ENCODE assay signal across 16 cellular contexts in genomic region chr12:113899042-113899843, GRCh38.
DNase-seq lines count a peak whose midpoint lies in the region; ATAC-seq, FAIRE-seq and TF ChIP-seq lines count a peak whose summit lies in the region.
"Had no signal": no experiment of that assay in that cellular context is flagged by ENCODE, and none has a peak within 500 bp of the region (broad histone marks: within the 10 kb centered on the region; RNA-seq: fewer than 3 reads in every experiment).

No MANE protein-coding gene starts in this region.

- no peak for TF ChIP-seq CTCF in K562 (IDR thresholded peaks at IDR 0.05 in 2 of 3, conservative IDR thresholded peaks at IDR 0.05 in 1 of 3; ENCODE audit: insufficient read depth in 2 of 3, low read depth in 1 of 3, low read length in 3 of 3)
- TF ChIP-seq CTCF in CD4-positive, alpha-beta T cell (IDR thresholded peaks at IDR 0.05): no peak
- TF ChIP-seq CTCF in osteocyte (IDR thresholded peaks at IDR 0.05): no peak

- no peaks in the 10 kb centered on the region for H3K9me1 ChIP-seq in K562 (ENCODE audit: control insufficient read depth, insufficient read depth, low read length)

- H2AFZ ChIP-seq in K562 (ENCODE audit: low read depth, low read length): no peak overlapping the region

- 86% methylated on average over 14 of the region's 14 CpGs for whole genome bisulfite sequencing in K562 (ENCODE audit: insufficient coverage, low coverage, missing lambda C conversion rate)
- WGBS in mesodermal cell (ENCODE audit: insufficient coverage in 2 of 2), 2 experiments: 84 to 85% methylated on average over 9 to 10 of the region's 14 CpGs

- CTCF ChIA-PET in K562 (lab: Yijun Ruan, JAX; ENCODE audit: low intra/inter-chr PET ratio): no interaction called here
- CTCF ChIA-PET in CD4-positive, alpha-beta T cell (lab: Charles Lee): no interaction called here

- no peaks in the 10 kb centered on the region for H3K27me3 Mint-ChIP-seq in CD4-positive, alpha-beta T cell
- no peaks in the 10 kb centered on the region for H3K27me3 Mint-ChIP-seq in osteocyte (ENCODE audit: unreplicated experiment)
- H3K27me3 Mint-ChIP-seq: activated T-helper 17 cell treated with anti-CD3 and anti-CD28 coated beads, Interleukin-2, amount 50 U/mL, for 72 hours; dendritic cell treated with granulocyte-macrophage colony-stimulating factor and Interleukin-4, amounts not matched to agents 40 ng/mL and 50 ng/mL, for 4 days had no signal

- intact Hi-C loops in K562 (cut with micrococcal nuclease): no loop called here
- intact Hi-C loops in CD4-positive, alpha-beta T cell (cut with DNase I, micrococcal nuclease): no loop called here

- no peaks in the 10 kb centered on the region for H3K27me3 ChIP-seq in K562 (ENCODE audit: control insufficient read depth in 2 of 2, insufficient read depth in 2 of 2, low read length in 2 of 2)
- no peaks in the 10 kb centered on the region for H3K27me3 ChIP-seq in CD4-positive, alpha-beta T cell (ENCODE audit: control insufficient read depth, insufficient read depth, low read length)

- no peak for TF ChIP-seq POLR2A in K562 (conservative IDR thresholded peaks at IDR 0.05)

- no peak overlapping the region for H3K4me2 ChIP-seq in K562 (ENCODE audit: insufficient read depth, low read length)

- in situ Hi-C loops in K562 (cut with MboI): no loop called here

- no peak overlapping the region for H3K4me3 ChIP-seq in K562
- H3K4me3 ChIP-seq in mesodermal cell (ENCODE audit: extremely low read depth, insufficient read depth, low read length, poor library complexity, severe bottlenecking): no peak overlapping the region
- H3K4me3 ChIP-seq: psoas muscle had no signal

- TF ChIP-seq RAD21 in K562 (CRISPR knock-in tag; conservative IDR thresholded peaks at IDR 0.05 in 1 of 2, IDR thresholded peaks at IDR 0.05 in 1 of 2): no peak

- no peak overlapping the region for H3K9ac ChIP-seq in K562 (ENCODE audit: insufficient read depth in 1 of 2, low read depth in 2 of 2, low read length in 2 of 2)

- no TSS peak for BruUV-seq in K562 (replicated peaks; lab: Mats Ljungman, UMichigan)

- no peak for FAIRE-seq in K562 (lab: Jason Lieb, UNC)

- POLR2A ChIA-PET in K562 (lab: Yijun Ruan, JAX): interaction anchor here (0.6 to 1.1 kb wide), 4 partner anchors 31 to 475 kb away, joined by 3 read pairs; no protein-coding TSS in a partner anchor
- POLR2A ChIA-PET in CD4-positive, alpha-beta T cell (lab: Charles Lee): no interaction called here

- H3K4me1 ChIP-seq in K562 (replicated peaks in 1 of 2; ENCODE audit: control insufficient read depth in 2 of 2, insufficient read depth in 2 of 2, low read length in 2 of 2): peaks cover 7% of the 10 kb centered on the region in 2 experiments; a peak in 4 of 5 replicates
- peaks cover 17% of the 10 kb centered on the region for H3K4me1 ChIP-seq in mesodermal cell (ENCODE audit: control insufficient read depth, insufficient read depth, low read length, poor library complexity, severe bottlenecking)
- H3K4me1 ChIP-seq: psoas muscle had no signal

- no peaks in the 10 kb centered on the region for H3K4me1 Mint-ChIP-seq in CD4-positive, alpha-beta T cell (ENCODE audit: low read depth)
- H3K4me1 Mint-ChIP-seq in osteocyte (ENCODE audit: unreplicated experiment): no peaks in the 10 kb centered on the region

- H4K20me1 ChIP-seq in K562 (replicated peaks; ENCODE audit: control insufficient read depth, insufficient read depth, low read length): no peaks in the 10 kb centered on the region

- H3K4me3 Mint-ChIP-seq in CD4-positive, alpha-beta T cell: no peak overlapping the region
- no peak overlapping the region for H3K4me3 Mint-ChIP-seq in osteocyte (ENCODE audit: unreplicated experiment)
- H3K4me3 Mint-ChIP-seq: activated CD8-positive, alpha-beta T cell treated with anti-CD3 and anti-CD28 coated beads, Interleukin-2, amount 10 ng/mL, durations not matched to agents 7 days and 5 days; activated T-helper 17 cell treated with anti-CD3 and anti-CD28 coated beads, Interleukin-2, amount 50 U/mL, for 72 hours; dendritic cell treated with granulocyte-macrophage colony-stimulating factor and Interleukin-4, amounts not matched to agents 40 ng/mL and 50 ng/mL, for 4 days had no signal

- H3K9me3 ChIP-seq in K562 (replicated peaks; ENCODE audit: control insufficient read depth, insufficient read depth, low read depth, low read length): no peaks in the 10 kb centered on the region
- no peaks in the 10 kb centered on the region for H3K9me3 ChIP-seq in mesodermal cell (ENCODE audit: control insufficient read depth, low read length)
- no peaks in the 10 kb centered on the region for H3K9me3 ChIP-seq in CD4-positive, alpha-beta T cell (ENCODE audit: control insufficient read depth, low read length)
- H3K9me3 ChIP-seq: psoas muscle had no signal

- H3K27ac ChIP-seq in K562 (ENCODE audit: extremely low read depth, low read depth, low read length) (no peak overlapping the region), mesodermal cell (ENCODE audit: low read depth, low read length, severe bottlenecking) (peak overlapping the region; percentile 29)
- no peak overlapping the region for H3K27ac ChIP-seq in CD4-positive, alpha-beta T cell (ENCODE audit: low read depth, low read length)
- H3K27ac ChIP-seq: psoas muscle had no signal

- no peak overlapping the region for H3K27ac Mint-ChIP-seq in CD4-positive, alpha-beta T cell
- H3K27ac Mint-ChIP-seq in osteocyte (ENCODE audit: unreplicated experiment): no peak overlapping the region
- H3K27ac Mint-ChIP-seq: activated CD8-positive, alpha-beta T cell treated with anti-CD3 and anti-CD28 coated beads, Interleukin-2, amount 10 ng/mL, durations not matched to agents 7 days and 5 days; activated T-helper 17 cell treated with anti-CD3 and anti-CD28 coated beads, Interleukin-2, amount 50 U/mL, for 72 hours; dendritic cell treated with granulocyte-macrophage colony-stimulating factor and Interleukin-4, amounts not matched to agents 40 ng/mL and 50 ng/mL, for 4 days had no signal

- H3K36me3 Mint-ChIP-seq in CD4-positive, alpha-beta T cell (ENCODE audit: low read depth): peaks cover 71% of the 10 kb centered on the region
- H3K36me3 Mint-ChIP-seq in osteocyte (ENCODE audit: unreplicated experiment): peaks cover 5% of the 10 kb centered on the region

- peak; percentile 60 for DNase-seq in DMS153 (lab: John Stamatoyannopoulos, UW)
- DNase-seq in NCI-H1417 (lab: John Stamatoyannopoulos, UW): peak; percentile 77 to 97 (median 91)
- DNase-seq in K562 (ENCODE audit: extremely low read depth in 1 of 4, low spot score in 3 of 4): no peak
- no peak for DNase-seq in SKM-1 (lab: John Stamatoyannopoulos, UW; ENCODE audit: unreplicated experiment)
- no peak for DNase-seq in CD4-positive, alpha-beta T cell
- DNase-seq in NCI-H128 (lab: John Stamatoyannopoulos, UW; ENCODE audit: unreplicated experiment): no peak
- no peak for DNase-seq in osteocyte (ENCODE audit: extremely low spot score, unreplicated experiment)
- DNase-seq: activated CD8-positive, alpha-beta T cell treated with anti-CD3 and anti-CD28 coated beads, Interleukin-2, amount 10 ng/mL, durations not matched to agents 7 days and 5 days; MV-4-11; psoas muscle; stimulated activated CD4-positive, alpha-beta T cell treated with anti-CD3 and anti-CD28 coated beads, Interleukin-1b, Interleukin-23, amount 100 ng/mL, for 48 hours; stimulated activated CD8-positive, alpha-beta memory T cell treated with anti-CD3 and anti-CD28 coated beads, Interleukin-4, amount 100 ng/mL, for 48 hours; trophoblast cell had no signal

- ATAC-seq in K562: no peak
- no peak for ATAC-seq in CD4-positive, alpha-beta T cell (ENCODE audit: poor library complexity)
- ATAC-seq: activated CD8-positive, alpha-beta T cell treated with anti-CD3 and anti-CD28 coated beads, Interleukin-2, amount 10 ng/mL, durations not matched to agents 7 days and 5 days; activated T-helper 17 cell treated with anti-CD3 and anti-CD28 coated beads, Interleukin-2, amount 50 U/mL, for 72 hours had no signal

- H3K79me2 ChIP-seq in K562 (ENCODE audit: control insufficient read depth, insufficient read depth, low read length): no peaks in the 10 kb centered on the region

- H3K36me3 ChIP-seq in K562 (ENCODE audit: control insufficient read depth, insufficient read depth, low read length) (peaks cover 45% of the 10 kb centered on the region; the same call in 2 of the 3 replicates), mesodermal cell (ENCODE audit: control insufficient read depth, insufficient read depth, low read length) (peaks cover 14% of the 10 kb centered on the region)

- TF ChIP-seq EP300 in K562 (IDR thresholded peaks at IDR 0.05; ENCODE audit: low read length): no peak

- H3K9me3 Mint-ChIP-seq in CD4-positive, alpha-beta T cell: no peaks in the 10 kb centered on the region
- H3K9me3 Mint-ChIP-seq in osteocyte (ENCODE audit: unreplicated experiment): no peaks in the 10 kb centered on the region
- H3K9me3 Mint-ChIP-seq: activated T-helper 17 cell treated with anti-CD3 and anti-CD28 coated beads, Interleukin-2, amount 50 U/mL, for 72 hours; dendritic cell treated with granulocyte-macrophage colony-stimulating factor and Interleukin-4, amounts not matched to agents 40 ng/mL and 50 ng/mL, for 4 days had no signal

TF ChIP-seq in K562, 482 proteins besides CTCF, POLR2A, EP300 and RAD21:
- TF ChIP-seq ZFP36 (IDR thresholded peaks at IDR 0.05; ENCODE audit: low read depth, low read length, partially characterized antibody) (peak; percentile 59), RBM25 (IDR thresholded peaks at IDR 0.05; ENCODE audit: low read depth, low read length, severe bottlenecking) (peak; percentile 65), ELF4 (CRISPR knock-in tag; IDR thresholded peaks at IDR 0.05) (no peak)

Comparison
In these comparisons a context has a peak if more than half of its experiments do, and no peak if none do; other contexts are left out.
1. DNase-seq: peak in DMS153 (single experiment) and NCI-H1417 (3 of 3); none in K562 (0 of 4), SKM-1 (single experiment), CD4-positive, alpha-beta T cell (0 of 10), NCI-H128 (single experiment) and osteocyte (single experiment).